In the genomic region with DNA sequence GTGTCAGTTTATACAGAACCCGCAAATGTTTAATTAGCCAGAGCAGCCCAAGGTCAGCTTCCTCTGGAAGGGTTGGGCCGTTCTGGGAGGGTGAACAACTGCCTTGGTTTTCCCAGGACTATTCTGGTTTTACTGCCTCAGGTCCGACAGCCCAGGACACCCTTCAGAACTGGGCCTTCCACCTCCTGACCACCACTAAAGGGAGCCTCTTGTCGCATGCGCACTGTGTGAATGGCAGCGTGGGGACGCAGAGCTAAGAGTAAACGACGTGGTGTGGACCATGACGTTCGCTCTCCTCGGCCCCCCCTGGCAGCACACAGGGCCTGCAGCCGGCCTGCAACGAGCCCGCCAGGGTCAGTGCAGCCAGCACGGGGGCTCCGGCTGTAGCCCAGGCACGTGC, we compare ENCODE assay signal across 17 cellular contexts.
DNase-seq lines count a peak whose midpoint lies in the region; ATAC-seq, FAIRE-seq and TF ChIP-seq lines count a peak whose summit lies in the region.
"Had no signal": no experiment of that assay in that cellular context is flagged by ENCODE, and none has a peak within 500 bp of the region (broad histone marks: within the 10 kb centered on the region; RNA-seq: fewer than 3 reads in every experiment).

No MANE protein-coding gene starts in this region.

- H3K27ac Mint-ChIP-seq in brain, result peak overlapping the region in 4 of 5 experiments; percentile 94 to 98 (median 98)
- H3K27ac Mint-ChIP-seq: activated naive CD8-positive, alpha-beta T cell treated with anti-CD3 and anti-CD28 coated beads, Interleukin-2, amount 50 U/mL, for 24 hours had no signal

- peaks cover 14 to 29% of the 10 kb centered on the region in 2 donors for H3K4me1 ChIP-seq in kidney (ENCODE audit: control insufficient read depth in 1 of 2, insufficient read depth in 1 of 2, low read depth in 1 of 2, low read length in 2 of 2)

- no peak overlapping the region for H3K4me3 ChIP-seq in kidney (ENCODE audit: low read length in 2 of 2)
- H3K4me3 ChIP-seq: PC-9, SK-N-MC, upper lobe of left lung had no signal

- no peak for FAIRE-seq in kidney (lab: Jason Lieb, UNC)
- FAIRE-seq: endometrium had no signal

- H3K36me3 ChIP-seq in kidney (ENCODE audit: control insufficient read depth in 1 of 2, insufficient read depth in 2 of 2, low read length in 2 of 2), result peaks cover 6 to 17% of the 10 kb centered on the region in 2 donors

- TF ChIP-seq CTCF in brain (conservative IDR thresholded peaks at IDR 0.05), result no peak
- no peak for TF ChIP-seq CTCF in kidney (IDR thresholded peaks at IDR 0.05; ENCODE audit: borderline replicate concordance, extremely low read depth, insufficient read depth)

- DNase-seq in ELF-1 (ENCODE audit: low read depth, low spot score) (peak; percentile 60), kidney (peak; percentile 78), renal cortical epithelial cell (ENCODE audit: low read depth) (peak; percentile 72), DMS 273 treated with DMSO at 0.1 percent for 48 hours (lab: John Stamatoyannopoulos, UW) (no peak), NCI-H1694 (lab: John Stamatoyannopoulos, UW) (no peak)
- DNase-seq: activated CD4-positive, alpha-beta T cell treated with anti-CD3 and anti-CD28 coated beads for 1 hour; activated naive CD8-positive, alpha-beta T cell treated with anti-CD3 and anti-CD28 coated beads, Interleukin-2, amount 50 U/mL, for 24 hours; CD4-positive, CD25-positive, alpha-beta regulatory T cell; naive B cell; NCI-H748 treated with DMSO at 0.1 percent for 48 hours; PC-9; upper lobe of left lung had no signal

- peaks cover 0 to 3% (median 0%) of the 10 kb centered on the region in 5 experiments for H3K9me3 Mint-ChIP-seq in brain
- H3K9me3 Mint-ChIP-seq: activated naive CD8-positive, alpha-beta T cell treated with anti-CD3 and anti-CD28 coated beads, Interleukin-2, amount 50 U/mL, for 24 hours; CD4-positive, CD25-positive, alpha-beta regulatory T cell; naive B cell had no signal

- no peaks in the 10 kb centered on the region for H3K27me3 Mint-ChIP-seq in brain
- H3K27me3 Mint-ChIP-seq: activated naive CD8-positive, alpha-beta T cell treated with anti-CD3 and anti-CD28 coated beads, Interleukin-2, amount 50 U/mL, for 24 hours; CD4-positive, CD25-positive, alpha-beta regulatory T cell; naive B cell had no signal

- no peak for ATAC-seq in HG03439 (IDR thresholded peaks at IDR 0.05; ENCODE audit: unreplicated experiment)
- no peak for ATAC-seq in GM18907 (IDR thresholded peaks at IDR 0.05; ENCODE audit: unreplicated experiment)
- ATAC-seq: activated naive CD8-positive, alpha-beta T cell treated with anti-CD3 and anti-CD28 coated beads, Interleukin-2, amount 50 U/mL, for 24 hours had no signal

- H3K4me3 Mint-ChIP-seq in brain, result no peak overlapping the region
- H3K4me3 Mint-ChIP-seq: activated naive CD8-positive, alpha-beta T cell treated with anti-CD3 and anti-CD28 coated beads, Interleukin-2, amount 50 U/mL, for 24 hours; CD4-positive, CD25-positive, alpha-beta regulatory T cell; naive B cell had no signal

- H3K27ac ChIP-seq in kidney (ENCODE audit: low read depth in 2 of 2, low read length in 2 of 2), result peak overlapping the region; percentile 51 to 59
- H3K27ac ChIP-seq: PC-9, SK-N-MC had no signal

- peak overlapping the region in 1 of 2 donors; percentile 12 for H3K9ac ChIP-seq in kidney (ENCODE audit: low read length in 2 of 2)

- H3K36me3 Mint-ChIP-seq in brain, result peaks cover 43% of the 10 kb centered on the region

- peaks cover 50% of the 10 kb centered on the region for H3K4me1 Mint-ChIP-seq in brain
- H3K4me1 Mint-ChIP-seq: activated naive CD8-positive, alpha-beta T cell treated with anti-CD3 and anti-CD28 coated beads, Interleukin-2, amount 50 U/mL, for 24 hours; CD4-positive, CD25-positive, alpha-beta regulatory T cell had no signal

- no peaks in the 10 kb centered on the region for H3K9me3 ChIP-seq in kidney (ENCODE audit: control insufficient read depth in 1 of 2, low read length in 2 of 2)
- H3K9me3 ChIP-seq: upper lobe of left lung had no signal

- intact Hi-C loops in kidney (cut with DNase I), result no loop called here

Comparison
In these comparisons a context has a peak if more than half of its experiments do, and no peak if none do; other contexts are left out.
1. DNase-seq: peak in ELF-1 (single experiment), kidney (single experiment) and renal cortical epithelial cell (single experiment); none in DMS 273 treated with DMSO at 0.1 percent for 48 hours (single experiment) and NCI-H1694 (single experiment).